In the genomic region with DNA sequence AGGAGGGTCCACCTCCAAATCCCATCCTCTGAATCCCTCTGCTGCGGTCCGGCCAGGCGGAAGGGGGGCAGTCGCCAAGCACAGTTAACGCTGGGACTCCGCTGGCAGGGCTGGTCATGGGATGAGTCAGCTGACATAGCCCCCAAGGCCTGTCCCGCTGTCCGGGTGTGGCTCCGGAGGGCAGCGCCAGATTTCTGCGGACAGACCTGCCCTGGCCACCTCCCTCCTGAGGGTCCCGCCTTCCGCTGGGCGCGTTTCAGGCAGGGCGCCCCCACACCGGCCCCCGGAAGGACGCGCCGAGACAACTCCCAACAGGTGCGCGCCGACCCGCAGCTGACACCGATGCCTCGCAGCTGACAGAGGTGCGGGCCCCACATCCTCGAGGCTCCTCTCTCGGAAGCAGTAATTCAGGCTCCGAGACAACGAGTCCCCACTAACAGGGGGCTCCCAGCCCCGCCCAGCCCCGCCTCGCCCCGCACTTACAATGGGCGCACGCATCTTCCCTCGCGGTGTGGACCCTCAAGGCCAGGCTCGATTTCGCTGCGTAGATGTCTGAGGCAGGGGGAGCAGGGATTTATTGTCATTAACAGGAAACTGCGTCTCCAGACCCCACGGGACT, we compare ENCODE assay signal across 1 cellular context.
TF ChIP-seq lines count a peak whose summit lies in the region.

No MANE protein-coding gene starts in this region.

TF ChIP-seq in HepG2, 621 proteins besides CTCF, POLR2A, EP300 and RAD21:
- TF ChIP-seq MTF2 (CRISPR knock-in tag; IDR thresholded peaks at IDR 0.05; ENCODE audit: borderline replicate concordance): no peak
- TF ChIP-seq, protein P1, sequence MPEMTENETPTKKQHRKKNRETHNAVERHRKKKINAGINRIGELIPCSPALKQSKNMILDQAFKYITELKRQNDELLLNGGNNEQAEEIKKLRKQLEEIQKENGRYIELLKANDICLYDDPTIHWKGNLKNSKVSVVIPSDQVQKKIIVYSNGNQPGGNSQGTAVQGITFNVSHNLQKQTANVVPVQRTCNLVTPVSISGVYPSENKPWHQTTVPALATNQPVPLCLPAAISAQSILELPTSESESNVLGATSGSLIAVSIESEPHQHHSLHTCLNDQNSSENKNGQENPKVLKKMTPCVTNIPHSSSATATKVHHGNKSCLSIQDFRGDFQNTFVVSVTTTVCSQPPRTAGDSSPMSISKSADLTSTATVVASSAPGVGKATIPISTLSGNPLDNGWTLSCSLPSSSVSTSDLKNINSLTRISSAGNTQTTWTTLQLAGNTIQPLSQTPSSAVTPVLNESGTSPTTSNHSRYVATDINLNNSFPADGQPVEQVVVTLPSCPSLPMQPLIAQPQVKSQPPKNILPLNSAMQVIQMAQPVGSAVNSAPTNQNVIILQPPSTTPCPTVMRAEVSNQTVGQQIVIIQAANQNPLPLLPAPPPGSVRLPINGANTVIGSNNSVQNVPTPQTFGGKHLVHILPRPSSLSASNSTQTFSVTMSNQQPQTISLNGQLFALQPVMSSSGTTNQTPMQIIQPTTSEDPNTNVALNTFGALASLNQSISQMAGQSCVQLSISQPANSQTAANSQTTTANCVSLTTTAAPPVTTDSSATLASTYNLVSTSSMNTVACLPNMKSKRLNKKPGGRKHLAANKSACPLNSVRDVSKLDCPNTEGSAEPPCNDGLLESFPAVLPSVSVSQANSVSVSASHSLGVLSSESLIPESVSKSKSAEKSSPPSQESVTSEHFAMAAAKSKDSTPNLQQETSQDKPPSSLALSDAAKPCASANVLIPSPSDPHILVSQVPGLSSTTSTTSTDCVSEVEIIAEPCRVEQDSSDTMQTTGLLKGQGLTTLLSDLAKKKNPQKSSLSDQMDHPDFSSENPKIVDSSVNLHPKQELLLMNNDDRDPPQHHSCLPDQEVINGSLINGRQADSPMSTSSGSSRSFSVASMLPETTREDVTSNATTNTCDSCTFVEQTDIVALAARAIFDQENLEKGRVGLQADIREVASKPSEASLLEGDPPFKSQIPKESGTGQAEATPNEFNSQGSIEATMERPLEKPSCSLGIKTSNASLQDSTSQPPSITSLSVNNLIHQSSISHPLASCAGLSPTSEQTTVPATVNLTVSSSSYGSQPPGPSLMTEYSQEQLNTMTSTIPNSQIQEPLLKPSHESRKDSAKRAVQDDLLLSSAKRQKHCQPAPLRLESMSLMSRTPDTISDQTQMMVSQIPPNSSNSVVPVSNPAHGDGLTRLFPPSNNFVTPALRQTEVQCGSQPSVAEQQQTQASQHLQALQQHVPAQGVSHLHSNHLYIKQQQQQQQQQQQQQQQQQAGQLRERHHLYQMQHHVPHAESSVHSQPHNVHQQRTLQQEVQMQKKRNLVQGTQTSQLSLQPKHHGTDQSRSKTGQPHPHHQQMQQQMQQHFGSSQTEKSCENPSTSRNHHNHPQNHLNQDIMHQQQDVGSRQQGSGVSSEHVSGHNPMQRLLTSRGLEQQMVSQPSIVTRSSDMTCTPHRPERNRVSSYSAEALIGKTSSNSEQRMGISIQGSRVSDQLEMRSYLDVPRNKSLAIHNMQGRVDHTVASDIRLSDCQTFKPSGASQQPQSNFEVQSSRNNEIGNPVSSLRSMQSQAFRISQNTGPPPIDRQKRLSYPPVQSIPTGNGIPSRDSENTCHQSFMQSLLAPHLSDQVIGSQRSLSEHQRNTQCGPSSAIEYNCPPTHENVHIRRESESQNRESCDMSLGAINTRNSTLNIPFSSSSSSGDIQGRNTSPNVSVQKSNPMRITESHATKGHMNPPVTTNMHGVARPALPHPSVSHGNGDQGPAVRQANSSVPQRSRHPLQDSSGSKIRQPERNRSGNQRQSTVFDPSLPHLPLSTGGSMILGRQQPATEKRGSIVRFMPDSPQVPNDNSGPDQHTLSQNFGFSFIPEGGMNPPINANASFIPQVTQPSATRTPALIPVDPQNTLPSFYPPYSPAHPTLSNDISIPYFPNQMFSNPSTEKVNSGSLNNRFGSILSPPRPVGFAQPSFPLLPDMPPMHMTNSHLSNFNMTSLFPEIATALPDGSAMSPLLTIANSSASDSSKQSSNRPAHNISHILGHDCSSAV (CRISPR knock-in tag; IDR thresholded peaks at IDR 0.05; ENCODE audit: borderline replicate concordance): no peak
- TF ChIP-seq, protein P2, sequence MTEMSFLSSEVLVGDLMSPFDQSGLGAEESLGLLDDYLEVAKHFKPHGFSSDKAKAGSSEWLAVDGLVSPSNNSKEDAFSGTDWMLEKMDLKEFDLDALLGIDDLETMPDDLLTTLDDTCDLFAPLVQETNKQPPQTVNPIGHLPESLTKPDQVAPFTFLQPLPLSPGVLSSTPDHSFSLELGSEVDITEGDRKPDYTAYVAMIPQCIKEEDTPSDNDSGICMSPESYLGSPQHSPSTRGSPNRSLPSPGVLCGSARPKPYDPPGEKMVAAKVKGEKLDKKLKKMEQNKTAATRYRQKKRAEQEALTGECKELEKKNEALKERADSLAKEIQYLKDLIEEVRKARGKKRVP (CRISPR knock-in tag; IDR thresholded peaks at IDR 0.05): no peak
- TF ChIP-seq DPF2 (CRISPR knock-in tag; IDR thresholded peaks at IDR 0.05; ENCODE audit: borderline replicate concordance, low read depth): no peak
- TF ChIP-seq ZNF549 (CRISPR knock-in tag; IDR thresholded peaks at IDR 0.05): no peak
- no peak for TF ChIP-seq SSRP1 (CRISPR knock-in tag; IDR thresholded peaks at IDR 0.05)
- no peak for TF ChIP-seq HNRNPL (IDR thresholded peaks at IDR 0.05; ENCODE audit: low read depth, low read length)
- no peak for TF ChIP-seq SRSF1 (optimal IDR thresholded peaks at IDR 0.05; ENCODE audit: low read depth, low read length)
- no peak for TF ChIP-seq SMYD3 (CRISPR knock-in tag; IDR thresholded peaks at IDR 0.05)
- no peak for TF ChIP-seq GTF3A (CRISPR knock-in tag; conservative IDR thresholded peaks at IDR 0.05)
- TF ChIP-seq ZNF282 (IDR thresholded peaks at IDR 0.05; ENCODE audit: partially characterized antibody): no peak
- TF ChIP-seq, protein P3, sequence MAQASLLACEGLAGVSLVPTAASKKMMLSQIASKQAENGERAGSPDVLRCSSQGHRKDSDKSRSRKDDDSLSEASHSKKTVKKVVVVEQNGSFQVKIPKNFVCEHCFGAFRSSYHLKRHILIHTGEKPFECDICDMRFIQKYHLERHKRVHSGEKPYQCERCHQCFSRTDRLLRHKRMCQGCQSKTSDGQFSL (CRISPR knock-in tag; IDR thresholded peaks at IDR 0.05): no peak
- no peak for TF ChIP-seq ZNF234 (CRISPR knock-in tag; conservative IDR thresholded peaks at IDR 0.05)
- no peak for TF ChIP-seq ZNF878 (CRISPR knock-in tag; IDR thresholded peaks at IDR 0.05)
- TF ChIP-seq, protein P4, sequence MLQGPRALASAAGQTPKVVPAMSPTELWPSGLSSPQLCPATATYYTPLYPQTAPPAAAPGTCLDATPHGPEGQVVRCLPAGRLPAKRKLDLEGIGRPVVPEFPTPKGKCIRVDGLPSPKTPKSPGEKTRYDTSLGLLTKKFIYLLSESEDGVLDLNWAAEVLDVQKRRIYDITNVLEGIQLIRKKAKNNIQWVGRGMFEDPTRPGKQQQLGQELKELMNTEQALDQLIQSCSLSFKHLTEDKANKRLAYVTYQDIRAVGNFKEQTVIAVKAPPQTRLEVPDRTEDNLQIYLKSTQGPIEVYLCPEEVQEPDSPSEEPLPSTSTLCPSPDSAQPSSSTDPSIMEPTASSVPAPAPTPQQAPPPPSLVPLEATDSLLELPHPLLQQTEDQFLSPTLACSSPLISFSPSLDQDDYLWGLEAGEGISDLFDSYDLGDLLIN (CRISPR knock-in tag; IDR thresholded peaks at IDR 0.05; ENCODE audit: borderline replicate concordance): no peak
- no peak for TF ChIP-seq ZNF121 (CRISPR knock-in tag; IDR thresholded peaks at IDR 0.05)
- no peak for TF ChIP-seq ZFP36L1 (CRISPR knock-in tag; IDR thresholded peaks at IDR 0.05)
- no peak for TF ChIP-seq ZNF383 (CRISPR knock-in tag; IDR thresholded peaks at IDR 0.05; ENCODE audit: borderline replicate concordance)
TF ChIP-seq in HepG2: peak in this region for 0.
